ENCODE assay signal across 10 cellular contexts in the genomic region with DNA sequence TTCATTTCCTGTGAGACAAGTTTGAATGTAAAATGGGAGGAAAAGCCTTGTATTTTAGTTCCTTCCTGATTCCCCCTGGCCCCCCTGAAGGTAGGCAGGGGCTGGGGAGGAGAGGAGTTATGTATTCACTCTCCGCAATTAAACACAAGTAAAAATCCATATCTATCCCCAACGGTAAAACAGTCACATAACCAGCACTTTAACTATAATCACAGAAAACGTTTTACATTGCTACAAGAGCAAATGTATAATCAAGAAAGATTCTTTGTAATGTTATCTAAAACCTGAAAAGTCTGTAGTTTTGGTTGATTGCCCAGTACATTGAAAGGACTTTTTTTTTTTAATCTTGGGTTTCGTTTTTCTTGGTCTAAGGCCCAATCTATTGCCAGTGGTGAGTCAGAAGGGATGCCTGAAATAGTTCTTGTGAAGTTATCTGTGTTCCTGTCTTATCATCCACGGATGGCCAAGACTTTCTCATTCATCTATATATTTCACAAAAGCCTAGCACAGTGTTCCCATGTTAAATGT. TPM values are rescaled to one million over a fixed set of nuclear protein-coding genes. Genes with fewer than 3 reads are reported as not detected.
DNase-seq lines count a peak whose midpoint lies in the region; ATAC-seq and TF ChIP-seq lines count a peak whose summit lies in the region.
"Had no signal": no experiment of that assay in that cellular context is flagged by ENCODE, and none has a peak within 500 bp of the region (broad histone marks: within the 10 kb centered on the region; RNA-seq: fewer than 3 reads in every experiment).

No MANE protein-coding gene starts in this region.

- CTCF ChIA-PET in PC-3 (lab: Charles Lee): no interaction called here

- TF ChIP-seq CTCF in PC-3 (conservative IDR thresholded peaks at IDR 0.05; ENCODE audit: low read depth, low read length) (no peak), spleen (IDR thresholded peaks at IDR 0.05 in 8 of 11, conservative IDR thresholded peaks at IDR 0.05 in 3 of 11) (no peak)

- intact Hi-C loops in PC-3 (cut with micrococcal nuclease) (no loop called here), spleen (cut with DNase I; ENCODE audit: low total_unique reads) (no loop called here)
- intact Hi-C loops in activated T-helper 1 cell treated with anti-CD3 and anti-CD28 coated beads, Interleukin-12 subunit alpha, Interleukin-12 subunit beta, Interleukin-2, Interleukin-4 antibody, amounts not matched to agents 30 ng/mL and 10 ng/mL and 1 ng/mL, durations not matched to agents 14 hours and 24 hours and 36 hours (cut with micrococcal nuclease): no loop called here

- H3F3A ChIP-seq in PC-3 (ENCODE audit: low read length, unreplicated experiment): no peaks in the 10 kb centered on the region

- H3K79me2 ChIP-seq in PC-3 (ENCODE audit: low read length): no peaks in the 10 kb centered on the region

- no peak overlapping the region for H3K4me3 Mint-ChIP-seq in activated T-helper 1 cell treated with anti-CD3 and anti-CD28 coated beads, Interleukin-12 subunit alpha, Interleukin-12 subunit beta, Interleukin-2, Interleukin-4 antibody, amounts not matched to agents 30 ng/mL and 10 ng/mL and 1 ng/mL, durations not matched to agents 14 hours and 24 hours and 36 hours
- H3K4me3 Mint-ChIP-seq: activated T-cell treated with anti-CD3 and anti-CD28 coated beads, Interleukin-2, amount 50 U/mL, for 24 hours had no signal

- peaks cover 3% of the 10 kb centered on the region for H3K27me3 Mint-ChIP-seq in activated T-helper 1 cell treated with anti-CD3 and anti-CD28 coated beads, Interleukin-12 subunit alpha, Interleukin-12 subunit beta, Interleukin-2, Interleukin-4 antibody, amounts not matched to agents 30 ng/mL and 10 ng/mL and 1 ng/mL, durations not matched to agents 14 hours and 24 hours and 36 hours (ENCODE audit: insufficient read depth)

- no peaks in the 10 kb centered on the region for H3K27me3 ChIP-seq in PC-3 (ENCODE audit: low read length)
- peaks cover 0 to 12% (median 0%) of the 10 kb centered on the region in 7 donors for H3K27me3 ChIP-seq in spleen (replicated peaks in 1 of 7)

- no TSS peak for BruUV-seq in PC-3 (replicated peaks; lab: Mats Ljungman, UMichigan)

- H3K4me1 Mint-ChIP-seq in activated T-helper 1 cell treated with anti-CD3 and anti-CD28 coated beads, Interleukin-12 subunit alpha, Interleukin-12 subunit beta, Interleukin-2, Interleukin-4 antibody, amounts not matched to agents 30 ng/mL and 10 ng/mL and 1 ng/mL, durations not matched to agents 14 hours and 24 hours and 36 hours (ENCODE audit: low read depth): no peaks in the 10 kb centered on the region

- H4K20me1 ChIP-seq in PC-3 (ENCODE audit: low read length): no peaks in the 10 kb centered on the region

- no peak overlapping the region for H3K27ac Mint-ChIP-seq in activated T-helper 1 cell treated with anti-CD3 and anti-CD28 coated beads, Interleukin-12 subunit alpha, Interleukin-12 subunit beta, Interleukin-2, Interleukin-4 antibody, amounts not matched to agents 30 ng/mL and 10 ng/mL and 1 ng/mL, durations not matched to agents 14 hours and 24 hours and 36 hours
- H3K27ac Mint-ChIP-seq: activated T-cell treated with anti-CD3 and anti-CD28 coated beads, Interleukin-2, amount 50 U/mL, for 24 hours had no signal

- DNase-seq in PC-3 (peak; percentile 80), fibroblast of peridontal ligament (ENCODE audit: extremely low read depth) (peak; percentile 85), spleen (no peak)
- DNase-seq in activated T-helper 1 cell treated with anti-CD3 and anti-CD28 coated beads, Interleukin-12 subunit alpha, Interleukin-12 subunit beta, Interleukin-2, Interleukin-4 antibody, amounts not matched to agents 30 ng/mL and 10 ng/mL and 1 ng/mL, durations not matched to agents 14 hours and 24 hours and 36 hours (ENCODE audit: low spot score): no peak
- DNase-seq in stimulated activated naive CD4-positive, alpha-beta T cell treated with Interleukin-2 at 50 U/mL for 16 hours (lab: John Stamatoyannopoulos, UW): no peak
- DNase-seq: activated T-cell treated with anti-CD3 and anti-CD28 coated beads, Interleukin-2, amount 50 U/mL, for 24 hours; NCI-H748 treated with DMSO at 0.1 percent for 48 hours had no signal

- H3K9me3 Mint-ChIP-seq in activated T-helper 1 cell treated with anti-CD3 and anti-CD28 coated beads, Interleukin-12 subunit alpha, Interleukin-12 subunit beta, Interleukin-2, Interleukin-4 antibody, amounts not matched to agents 30 ng/mL and 10 ng/mL and 1 ng/mL, durations not matched to agents 14 hours and 24 hours and 36 hours: no peaks in the 10 kb centered on the region
- H3K9me3 Mint-ChIP-seq: activated T-cell treated with anti-CD3 and anti-CD28 coated beads, Interleukin-2, amount 50 U/mL, for 24 hours had no signal

- POLR2A ChIA-PET in PC-3 (lab: Charles Lee; ENCODE audit: unreplicated experiment): no interaction called here

- H3K9me2 ChIP-seq in PC-3 (replicated peaks; ENCODE audit: low read length): no peaks in the 10 kb centered on the region

- H3K36me3 ChIP-seq in PC-3 (ENCODE audit: low read depth, low read length) (no peaks in the 10 kb centered on the region), spleen (no peaks in the 10 kb centered on the region)

- H3K4me1 ChIP-seq in PC-3 (ENCODE audit: insufficient read depth, low read length): peaks cover 13% of the 10 kb centered on the region
- H3K4me1 ChIP-seq in spleen: peaks cover 0 to 26% (median 5%) of the 10 kb centered on the region in 6 donors

- WGBS in spleen, 5 donors: 38 to 54% (median 47%) methylated on average over 5 of the region's 5 CpGs

- H3K27ac ChIP-seq in PC-3 (ENCODE audit: low read length) (peak overlapping the region; percentile 53), spleen (peak overlapping the region in 7 of 8 donors; percentile 19 to 76 (median 63))

- H2AFZ ChIP-seq in PC-3 (ENCODE audit: low read length): peak overlapping the region; percentile 39; the same call in 1 of the 2 replicates

- peak overlapping the region; percentile 58 for H3K4me2 ChIP-seq in PC-3 (ENCODE audit: low read length)

- no peaks in the 10 kb centered on the region for H3K36me3 Mint-ChIP-seq in activated T-helper 1 cell treated with anti-CD3 and anti-CD28 coated beads, Interleukin-12 subunit alpha, Interleukin-12 subunit beta, Interleukin-2, Interleukin-4 antibody, amounts not matched to agents 30 ng/mL and 10 ng/mL and 1 ng/mL, durations not matched to agents 14 hours and 24 hours and 36 hours (ENCODE audit: low read depth)

- H3K4me3 ChIP-seq in PC-3 (ENCODE audit: low read length) (peak overlapping the region; percentile 20; the same call in 1 of the 2 replicates), spleen (no peak overlapping the region)

- H3K9ac ChIP-seq in PC-3 (ENCODE audit: low read length): peak overlapping the region; percentile 6; the same call in 1 of the 2 replicates

- TF ChIP-seq POLR2A in spleen (IDR thresholded peaks at IDR 0.05): no peak

- ATAC-seq in GM19395 (IDR thresholded peaks at IDR 0.05; ENCODE audit: unreplicated experiment): peak; percentile 59
- peak; percentile 60 for ATAC-seq in PC-3
- no peak for ATAC-seq in GM18519 (IDR thresholded peaks at IDR 0.05; ENCODE audit: low FRiP score, unreplicated experiment)
- no peak for ATAC-seq in HG03039 (IDR thresholded peaks at IDR 0.05; ENCODE audit: unreplicated experiment)

- H3K9me3 ChIP-seq in PC-3 (ENCODE audit: low read length) (no peaks in the 10 kb centered on the region), spleen (no peaks in the 10 kb centered on the region)

RNA-seq across cellular contexts. Expression of gene CCNYL1, which starts 34.5 kb away (rescaled TPM):
- 14.7 and 19.2 TPM in 2 replicates for total RNA-seq in PC-3 (2014; rRNA removed)
- total RNA-seq in spleen: 10 to 100 TPM; 14.0 to 22.8 (median 16.6) TPM
- 1 to 10 TPM; 4.7 to 8.1 (median 5.4) TPM for polyA plus RNA-seq in spleen
- 6.8 and 8.7 TPM in 2 replicates for total RNA-seq in activated T-helper 1 cell treated with anti-CD3 and anti-CD28 coated beads, Interleukin-12 subunit alpha, Interleukin-12 subunit beta, Interleukin-2, Interleukin-4 antibody, amounts not matched to agents 30 ng/mL and 10 ng/mL and 1 ng/mL, durations not matched to agents 14 hours and 24 hours and 36 hours

RNA-seq across cellular contexts. Expression of gene METTL21A, which starts 51.7 kb away (rescaled TPM):
- 35.3 and 66.3 TPM in 2 replicates for total RNA-seq in PC-3 (2014; rRNA removed)
- 10 to 100 TPM; 18.8 to 43.6 (median 24.1) TPM for total RNA-seq in spleen
- 10 to 100 TPM; 22.5 to 34.6 (median 27.4) TPM for polyA plus RNA-seq in spleen
- 33.2 and 36.1 TPM in 2 replicates for total RNA-seq in activated T-helper 1 cell treated with anti-CD3 and anti-CD28 coated beads, Interleukin-12 subunit alpha, Interleukin-12 subunit beta, Interleukin-2, Interleukin-4 antibody, amounts not matched to agents 30 ng/mL and 10 ng/mL and 1 ng/mL, durations not matched to agents 14 hours and 24 hours and 36 hours

Comparison
In these comparisons a context has a peak if more than half of its experiments do, and no peak if none do; other contexts are left out.
1. ATAC-seq: peak in GM19395 (single experiment) and PC-3 (single experiment); none in GM18519 (single experiment) and HG03039 (single experiment).
2. DNase-seq: peak in PC-3 (single experiment) and fibroblast of peridontal ligament (single experiment); none in spleen (single experiment), activated T-helper 1 cell treated with anti-CD3 and anti-CD28 coated beads, Interleukin-12 subunit alpha, Interleukin-12 subunit beta, Interleukin-2, Interleukin-4 antibody, amounts not matched to agents 30 ng/mL and 10 ng/mL and 1 ng/mL, durations not matched to agents 14 hours and 24 hours and 36 hours (single experiment) and stimulated activated naive CD4-positive, alpha-beta T cell treated with Interleukin-2 at 50 U/mL for 16 hours (single experiment).